ENCODE assay signal across 8 cellular contexts in the genomic region with DNA sequence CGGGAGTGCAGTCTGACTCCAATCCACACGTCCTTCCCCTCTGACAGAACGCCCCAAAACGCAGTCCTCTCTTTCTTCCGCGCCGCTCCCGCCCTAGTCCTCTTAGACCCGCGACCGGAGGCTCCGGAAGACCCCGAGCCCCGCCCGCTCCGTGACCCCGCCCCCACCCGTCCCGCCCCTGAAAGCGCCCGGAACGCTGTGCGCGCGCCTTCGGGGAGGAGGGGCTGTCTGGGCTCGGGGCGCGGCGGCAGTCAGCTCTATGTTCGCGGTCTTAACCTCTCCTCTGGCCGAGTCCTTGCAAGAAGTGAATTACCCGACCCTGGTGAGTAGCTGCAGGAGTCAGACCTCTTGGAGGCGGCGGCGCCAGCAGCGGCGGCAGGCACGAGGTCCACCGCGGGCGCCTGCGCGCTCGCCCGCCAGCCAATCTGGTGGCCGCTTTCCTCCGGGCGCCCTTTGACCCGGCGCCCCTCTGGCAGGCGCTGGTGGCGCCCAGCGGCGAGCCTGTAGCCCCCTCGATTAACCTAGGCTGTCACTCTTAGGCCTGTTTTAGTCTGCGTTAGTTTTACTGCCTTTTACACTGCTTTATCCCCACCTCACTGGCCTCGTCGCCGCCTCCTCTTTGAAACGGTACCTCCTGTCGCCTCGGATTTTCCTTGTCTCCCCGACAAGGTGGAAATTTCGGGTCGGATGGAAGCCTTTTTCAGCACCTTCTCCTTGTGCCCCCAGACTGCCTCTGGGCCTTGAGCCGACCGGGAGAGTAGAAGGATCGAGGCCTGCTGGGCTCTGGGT.
DNase-seq lines count a peak whose midpoint lies in the region; ATAC-seq and TF ChIP-seq lines count a peak whose summit lies in the region.

A gene with protein sequence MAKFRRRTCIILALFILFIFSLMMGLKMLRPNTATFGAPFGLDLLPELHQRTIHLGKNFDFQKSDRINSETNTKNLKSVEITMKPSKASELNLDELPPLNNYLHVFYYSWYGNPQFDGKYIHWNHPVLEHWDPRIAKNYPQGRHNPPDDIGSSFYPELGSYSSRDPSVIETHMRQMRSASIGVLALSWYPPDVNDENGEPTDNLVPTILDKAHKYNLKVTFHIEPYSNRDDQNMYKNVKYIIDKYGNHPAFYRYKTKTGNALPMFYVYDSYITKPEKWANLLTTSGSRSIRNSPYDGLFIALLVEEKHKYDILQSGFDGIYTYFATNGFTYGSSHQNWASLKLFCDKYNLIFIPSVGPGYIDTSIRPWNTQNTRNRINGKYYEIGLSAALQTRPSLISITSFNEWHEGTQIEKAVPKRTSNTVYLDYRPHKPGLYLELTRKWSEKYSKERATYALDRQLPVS (plus strand): TSS at position 219 of the 789 bp plus-strand sequence. CDS start 8,905 bp downstream, outside the sequence.

- H3K4me3 ChIP-seq in AG09309 (ENCODE audit: control insufficient read depth, low read depth, low read length) = peak within 1 kb of the TSS; percentile 84

- TF ChIP-seq CTCF in AG09309 (IDR thresholded peaks at IDR 0.05; ENCODE audit: control insufficient read depth, insufficient read depth, low read depth, low read length, missing control alignments) = no peak

- peak within 1 kb of the TSS; percentile 95 for H3K27ac ChIP-seq in caudate nucleus (ENCODE audit: low read depth, low read length)

- ATAC-seq in GM19023 (IDR thresholded peaks at IDR 0.05; ENCODE audit: unreplicated experiment) (peak; percentile 83), HG03196 (IDR thresholded peaks at IDR 0.05; ENCODE audit: unreplicated experiment) (peak; percentile 78)

- peak; percentile 46 for DNase-seq in AG09309 (ENCODE audit: low read depth)
- peak; percentile 70 for DNase-seq in NCI-H226
- DNase-seq in activated CD4-positive, CD25-positive, alpha-beta regulatory T cell (lab: John Stamatoyannopoulos, UW) = peak; percentile 71 to 76 (median 74)
- peak in 60 of 61 donors; percentile 18 to 95 (median 77) for DNase-seq in caudate nucleus (lab: John Stamatoyannopoulos, UW)
- peak; percentile 95 for DNase-seq in islet precursor cell
- peak; percentile 74 for DNase-seq in stimulated activated CD4-positive, alpha-beta T cell treated with anti-CD3 and anti-CD28 coated beads, Interleukin-12 subunit alpha, Interleukin-12 subunit beta, amount 100 ng/mL, for 4 hours

Comparison
In these comparisons a context has a peak if more than half of its experiments do, and no peak if none do; other contexts are left out.
1. Peak in every context shown above with its lines: DNase-seq, ATAC-seq, H3K4me3 ChIP-seq and H3K27ac ChIP-seq.